12 cellular contexts compared by ENCODE assay signal in the genomic region with DNA sequence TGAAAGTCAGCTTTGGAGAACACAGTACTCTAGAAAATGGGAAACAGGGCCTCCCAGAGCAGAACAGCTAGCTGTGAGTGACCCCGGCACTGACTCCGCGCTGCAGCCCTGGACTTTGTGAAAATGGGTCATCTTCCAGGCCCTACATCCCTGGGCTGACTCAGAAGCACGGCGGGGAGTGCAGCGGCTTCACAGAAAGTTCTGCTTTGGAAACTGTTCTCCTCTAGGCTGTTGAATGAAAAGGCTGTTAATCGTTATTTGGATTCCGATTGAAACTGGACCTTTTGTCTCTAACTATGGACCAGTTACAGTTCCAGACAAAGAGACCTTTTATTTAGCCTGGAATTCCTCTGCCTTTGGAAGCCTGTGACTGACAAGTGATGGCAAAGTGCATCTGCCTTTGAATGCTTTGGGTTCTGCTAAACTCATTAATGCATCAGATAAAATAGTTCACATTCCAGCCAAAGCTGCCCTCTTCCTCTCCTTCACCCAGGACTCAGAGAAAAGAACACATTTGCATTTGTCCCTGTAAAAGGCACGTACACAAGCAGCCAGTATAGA.
A peak's percentile ranks its signal among the peaks of the same experiment; 100 is the strongest.
DNase-seq lines count a peak whose midpoint lies in the region; ATAC-seq and TF ChIP-seq lines count a peak whose summit lies in the region.
"Had no signal": no experiment of that assay in that cellular context is flagged by ENCODE, and none has a peak within 500 bp of the region (broad histone marks: within the 10 kb centered on the region; RNA-seq: fewer than 3 reads in every experiment).

No MANE protein-coding gene starts in this region.

- peak overlapping the region; percentile 9 for H3K27ac ChIP-seq in H9 (ENCODE audit: insufficient read length, low read depth, low read length)

- H2BK15ac ChIP-seq in H9 (ENCODE audit: low read depth, low read length) = no peak overlapping the region

- no peaks in the 10 kb centered on the region for H3K23me2 ChIP-seq in H9 (ENCODE audit: insufficient read length, low read depth, low read length, poor library complexity, severe bottlenecking)

- peak; percentile 88 for ATAC-seq in sciatic nerve
- no peak for ATAC-seq in HG03196 (IDR thresholded peaks at IDR 0.05; ENCODE audit: unreplicated experiment)
- ATAC-seq: left colon had no signal

- H3K14ac ChIP-seq in H9 (ENCODE audit: insufficient read depth, low read length) = no peak overlapping the region

- peaks cover 1 to 8% (median 4%) of the 10 kb centered on the region in 3 experiments; a peak in 4 of 7 replicates for H3K36me3 Mint-ChIP-seq in H9 (ENCODE audit: insufficient read depth in 1 of 3, low read depth in 3 of 3)
- H3K36me3 Mint-ChIP-seq in immature natural killer cell = peaks cover 7 to 20% (median 9%) of the 10 kb centered on the region in 3 donors

- H3K27me3 Mint-ChIP-seq in H9 (ENCODE audit: low read depth) = no peaks in the 10 kb centered on the region
- H3K27me3 Mint-ChIP-seq in immature natural killer cell (ENCODE audit: low read depth in 3 of 3) = no peaks in the 10 kb centered on the region

- no peaks in the 10 kb centered on the region for H4K20me1 ChIP-seq in H9 (ENCODE audit: control insufficient read depth, insufficient read depth, insufficient read length)

- no peak overlapping the region for H2BK5ac ChIP-seq in H9 (ENCODE audit: insufficient read length, low read length)

- no peak overlapping the region for H2AFZ ChIP-seq in H9 (ENCODE audit: low read length)

- TF ChIP-seq CTCF in H9 (conservative IDR thresholded peaks at IDR 0.05) = no peak

- H3K4ac ChIP-seq in H9 (ENCODE audit: low read depth, low read length) = no peak overlapping the region

- no peaks in the 10 kb centered on the region for H3K27me3 ChIP-seq in H9 (ENCODE audit: insufficient read depth, low read length)

- peak overlapping the region; percentile 20 for H3K4me2 ChIP-seq in H9 (ENCODE audit: insufficient read depth, insufficient read length, low read length)

- H3K9ac ChIP-seq in H9 (ENCODE audit: extremely low read depth, insufficient read length, low read length) = no peak overlapping the region

- no peak overlapping the region for H3K23ac ChIP-seq in H9 (ENCODE audit: insufficient read length, low read depth, low read length)

- H3K79me2 ChIP-seq in H9 (ENCODE audit: insufficient read depth, low read length) = no peaks in the 10 kb centered on the region

- no peak overlapping the region for H2BK20ac ChIP-seq in H9 (ENCODE audit: low read depth, low read length, poor library complexity, severe bottlenecking)

- H3K4me1 ChIP-seq in H9 (ENCODE audit: insufficient read depth, low read length) = peaks cover 9% of the 10 kb centered on the region; the same call in 1 of the 2 replicates

- no peak overlapping the region for H2AK5ac ChIP-seq in H9 (ENCODE audit: insufficient read length, low read length)

- H3K56ac ChIP-seq in H9 (ENCODE audit: insufficient read length, low read depth, low read length) = no peak overlapping the region

- DNase-seq in H9 = peak; percentile 46
- DNase-seq in cerebellar cortex (ENCODE audit: low spot score) = peak; percentile 18
- peak; percentile 70 for DNase-seq in inferior parietal cortex (ENCODE audit: extremely low spot score)
- DNase-seq in sciatic nerve (ENCODE audit: low spot score) = peak; percentile 78
- DNase-seq in NCI-H2227 treated with DMSO at 0.1 percent for 48 hours (lab: John Stamatoyannopoulos, UW) = no peak
- no peak for DNase-seq in OCI-M2 (lab: John Stamatoyannopoulos, UW; ENCODE audit: unreplicated experiment)
- DNase-seq in immature natural killer cell = no peak
- DNase-seq: activated CD4-positive, CD25-positive, alpha-beta regulatory T cell; DMS 273 treated with DMSO at 0.1 percent for 48 hours; left colon; NCI-H510A treated with DMSO at 0.1 percent for 48 hours had no signal

- H3K9me3 Mint-ChIP-seq in H9 = peaks cover 0 to 3% of the 10 kb centered on the region in 2 experiments; a peak in 1 of 5 replicates
- H3K9me3 Mint-ChIP-seq in immature natural killer cell = no peaks in the 10 kb centered on the region

- peaks cover 51 to 61% of the 10 kb centered on the region in 2 experiments for H3K4me1 Mint-ChIP-seq in H9
- no peaks in the 10 kb centered on the region for H3K4me1 Mint-ChIP-seq in immature natural killer cell

- H3K79me1 ChIP-seq in H9 (ENCODE audit: insufficient read depth, low read depth, low read length, poor library complexity, severe bottlenecking) = no peaks in the 10 kb centered on the region

- no peak overlapping the region for H4K5ac ChIP-seq in H9 (ENCODE audit: insufficient read length, low read depth, low read length)

- H3T11ph ChIP-seq in H9 (ENCODE audit: low read length) = no peak overlapping the region

- no CpG with 5 or more reads among the region's 9 CpGs for WGBS in H9 (ENCODE audit: extremely low coverage, insufficient read length, low lambda C conversion rate)

- H4K8ac ChIP-seq in H9 (replicated peaks; ENCODE audit: insufficient read length, low read depth, low read length) = no peak overlapping the region

- peak overlapping the region; percentile 6 to 93 (median 83); a peak in 4 of 7 replicates for H3K27ac Mint-ChIP-seq in H9
- H3K27ac Mint-ChIP-seq in immature natural killer cell = no peak overlapping the region

- H2BK120ac ChIP-seq in H9 (ENCODE audit: low read depth, low read length, poor library complexity, severe bottlenecking) = no peak overlapping the region

- H4K91ac ChIP-seq in H9 (ENCODE audit: insufficient read length, low read depth, low read length) = no peak overlapping the region

- H3K4me3 Mint-ChIP-seq in H9 = no peak overlapping the region; a peak in 1 of 5 replicates
- H3K4me3 Mint-ChIP-seq in immature natural killer cell = no peak overlapping the region

- intact Hi-C loops in sciatic nerve (cut with DNase I) = no loop called here

- no peaks in the 10 kb centered on the region for H3K9me3 ChIP-seq in H9 (ENCODE audit: control insufficient read depth, low read depth, low read length)

- no peak overlapping the region for H3K18ac ChIP-seq in H9 (ENCODE audit: insufficient read length, low read depth, low read length)

- H2BK12ac ChIP-seq in H9 (ENCODE audit: insufficient read length, low read depth, low read length) = no peak overlapping the region

Comparison
In these comparisons a context has a peak if more than half of its experiments do, and no peak if none do; other contexts are left out.
1. DNase-seq: peak in H9 (single experiment), cerebellar cortex (single experiment), inferior parietal cortex (single experiment) and sciatic nerve (single experiment); none in NCI-H2227 treated with DMSO at 0.1 percent for 48 hours (single experiment), OCI-M2 (single experiment) and immature natural killer cell (0 of 3).
2. H3K27ac Mint-ChIP-seq: peak in H9 (3 of 3); none in immature natural killer cell (0 of 6).